1 cellular context compared by ENCODE assay signal in the genomic region with DNA sequence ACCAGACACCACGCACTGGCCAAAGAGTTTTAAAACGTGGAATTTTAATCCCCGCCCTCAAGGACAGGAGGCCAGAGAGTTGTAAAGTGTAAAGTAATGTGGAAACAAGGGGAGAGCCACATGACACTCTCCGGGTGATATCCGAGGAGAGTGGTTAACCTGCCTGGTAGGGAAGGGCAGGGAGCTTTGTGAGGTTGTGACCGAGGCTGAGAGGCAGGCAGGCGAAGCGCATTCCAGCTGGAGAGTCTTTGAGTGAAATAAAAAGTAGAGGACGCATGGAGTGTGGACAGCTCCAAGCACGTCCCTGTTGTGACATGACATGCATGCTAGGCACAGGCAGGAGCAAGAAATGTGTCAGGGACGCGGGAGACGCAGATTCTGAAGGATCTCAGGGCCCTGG.
TF ChIP-seq lines count a peak whose summit lies in the region.

No MANE protein-coding gene starts in this region.

TF ChIP-seq in GM23338, 12 proteins besides CTCF, POLR2A, EP300 and RAD21 (continued from another document):
- TF ChIP-seq, protein P1, sequence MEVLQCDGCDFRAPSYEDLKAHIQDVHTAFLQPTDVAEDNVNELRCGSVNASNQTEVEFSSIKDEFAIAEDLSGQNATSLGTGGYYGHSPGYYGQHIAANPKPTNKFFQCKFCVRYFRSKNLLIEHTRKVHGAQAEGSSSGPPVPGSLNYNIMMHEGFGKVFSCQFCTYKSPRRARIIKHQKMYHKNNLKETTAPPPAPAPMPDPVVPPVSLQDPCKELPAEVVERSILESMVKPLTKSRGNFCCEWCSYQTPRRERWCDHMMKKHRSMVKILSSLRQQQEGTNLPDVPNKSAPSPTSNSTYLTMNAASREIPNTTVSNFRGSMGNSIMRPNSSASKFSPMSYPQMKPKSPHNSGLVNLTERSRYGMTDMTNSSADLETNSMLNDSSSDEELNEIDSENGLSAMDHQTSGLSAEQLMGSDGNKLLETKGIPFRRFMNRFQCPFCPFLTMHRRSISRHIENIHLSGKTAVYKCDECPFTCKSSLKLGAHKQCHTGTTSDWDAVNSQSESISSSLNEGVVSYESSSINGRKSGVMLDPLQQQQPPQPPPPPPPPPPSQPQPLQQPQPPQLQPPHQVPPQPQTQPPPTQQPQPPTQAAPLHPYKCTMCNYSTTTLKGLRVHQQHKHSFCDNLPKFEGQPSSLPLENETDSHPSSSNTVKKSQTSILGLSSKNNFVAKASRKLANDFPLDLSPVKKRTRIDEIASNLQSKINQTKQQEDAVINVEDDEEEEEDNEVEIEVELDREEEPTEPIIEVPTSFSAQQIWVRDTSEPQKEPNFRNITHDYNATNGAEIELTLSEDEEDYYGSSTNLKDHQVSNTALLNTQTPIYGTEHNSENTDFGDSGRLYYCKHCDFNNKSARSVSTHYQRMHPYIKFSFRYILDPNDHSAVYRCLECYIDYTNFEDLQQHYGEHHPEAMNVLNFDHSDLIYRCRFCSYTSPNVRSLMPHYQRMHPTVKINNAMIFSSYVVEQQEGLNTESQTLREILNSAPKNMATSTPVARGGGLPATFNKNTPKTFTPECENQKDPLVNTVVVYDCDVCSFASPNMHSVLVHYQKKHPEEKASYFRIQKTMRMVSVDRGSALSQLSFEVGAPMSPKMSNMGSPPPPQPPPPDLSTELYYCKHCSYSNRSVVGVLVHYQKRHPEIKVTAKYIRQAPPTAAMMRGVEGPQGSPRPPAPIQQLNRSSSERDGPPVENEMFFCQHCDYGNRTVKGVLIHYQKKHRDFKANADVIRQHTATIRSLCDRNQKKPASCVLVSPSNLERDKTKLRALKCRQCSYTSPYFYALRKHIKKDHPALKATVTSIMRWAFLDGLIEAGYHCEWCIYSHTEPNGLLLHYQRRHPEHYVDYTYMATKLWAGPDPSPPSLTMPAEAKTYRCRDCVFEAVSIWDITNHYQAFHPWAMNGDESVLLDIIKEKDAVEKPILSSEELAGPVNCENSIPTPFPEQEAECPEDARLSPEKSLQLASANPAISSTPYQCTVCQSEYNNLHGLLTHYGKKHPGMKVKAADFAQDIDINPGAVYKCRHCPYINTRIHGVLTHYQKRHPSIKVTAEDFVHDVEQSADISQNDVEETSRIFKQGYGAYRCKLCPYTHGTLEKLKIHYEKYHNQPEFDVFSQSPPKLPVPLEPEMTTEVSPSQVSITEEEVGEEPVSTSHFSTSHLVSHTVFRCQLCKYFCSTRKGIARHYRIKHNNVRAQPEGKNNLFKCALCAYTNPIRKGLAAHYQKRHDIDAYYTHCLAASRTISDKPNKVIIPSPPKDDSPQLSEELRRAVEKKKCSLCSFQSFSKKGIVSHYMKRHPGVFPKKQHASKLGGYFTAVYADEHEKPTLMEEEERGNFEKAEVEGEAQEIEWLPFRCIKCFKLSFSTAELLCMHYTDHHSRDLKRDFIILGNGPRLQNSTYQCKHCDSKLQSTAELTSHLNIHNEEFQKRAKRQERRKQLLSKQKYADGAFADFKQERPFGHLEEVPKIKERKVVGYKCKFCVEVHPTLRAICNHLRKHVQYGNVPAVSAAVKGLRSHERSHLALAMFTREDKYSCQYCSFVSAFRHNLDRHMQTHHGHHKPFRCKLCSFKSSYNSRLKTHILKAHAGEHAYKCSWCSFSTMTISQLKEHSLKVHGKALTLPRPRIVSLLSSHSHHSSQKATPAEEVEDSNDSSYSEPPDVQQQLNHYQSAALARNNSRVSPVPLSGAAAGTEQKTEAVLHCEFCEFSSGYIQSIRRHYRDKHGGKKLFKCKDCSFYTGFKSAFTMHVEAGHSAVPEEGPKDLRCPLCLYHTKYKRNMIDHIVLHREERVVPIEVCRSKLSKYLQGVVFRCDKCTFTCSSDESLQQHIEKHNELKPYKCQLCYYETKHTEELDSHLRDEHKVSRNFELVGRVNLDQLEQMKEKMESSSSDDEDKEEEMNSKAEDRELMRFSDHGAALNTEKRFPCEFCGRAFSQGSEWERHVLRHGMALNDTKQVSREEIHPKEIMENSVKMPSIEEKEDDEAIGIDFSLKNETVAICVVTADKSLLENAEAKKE (CRISPR knock-in tag; IDR thresholded peaks at IDR 0.05): no peak
- TF ChIP-seq CREB1 (CRISPR knock-in tag; IDR thresholded peaks at IDR 0.05; ENCODE audit: low read depth) (no peak), EZH2 (IDR thresholded peaks at IDR 0.05; ENCODE audit: low read depth, unreplicated experiment) (no peak), ZNF114 (CRISPR knock-in tag; IDR thresholded peaks at IDR 0.05) (no peak), EZH2phosphoT487 (IDR thresholded peaks at IDR 0.05; ENCODE audit: unreplicated experiment) (no peak), STAT1 (IDR thresholded peaks at IDR 0.05; ENCODE audit: unreplicated experiment) (no peak)
- TF ChIP-seq, protein P2, sequence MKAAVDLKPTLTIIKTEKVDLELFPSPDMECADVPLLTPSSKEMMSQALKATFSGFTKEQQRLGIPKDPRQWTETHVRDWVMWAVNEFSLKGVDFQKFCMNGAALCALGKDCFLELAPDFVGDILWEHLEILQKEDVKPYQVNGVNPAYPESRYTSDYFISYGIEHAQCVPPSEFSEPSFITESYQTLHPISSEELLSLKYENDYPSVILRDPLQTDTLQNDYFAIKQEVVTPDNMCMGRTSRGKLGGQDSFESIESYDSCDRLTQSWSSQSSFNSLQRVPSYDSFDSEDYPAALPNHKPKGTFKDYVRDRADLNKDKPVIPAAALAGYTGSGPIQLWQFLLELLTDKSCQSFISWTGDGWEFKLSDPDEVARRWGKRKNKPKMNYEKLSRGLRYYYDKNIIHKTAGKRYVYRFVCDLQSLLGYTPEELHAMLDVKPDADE (IDR thresholded peaks at IDR 0.05): no peak
